Comparison of ENCODE assay signal across 13 cellular contexts in the genomic region with DNA sequence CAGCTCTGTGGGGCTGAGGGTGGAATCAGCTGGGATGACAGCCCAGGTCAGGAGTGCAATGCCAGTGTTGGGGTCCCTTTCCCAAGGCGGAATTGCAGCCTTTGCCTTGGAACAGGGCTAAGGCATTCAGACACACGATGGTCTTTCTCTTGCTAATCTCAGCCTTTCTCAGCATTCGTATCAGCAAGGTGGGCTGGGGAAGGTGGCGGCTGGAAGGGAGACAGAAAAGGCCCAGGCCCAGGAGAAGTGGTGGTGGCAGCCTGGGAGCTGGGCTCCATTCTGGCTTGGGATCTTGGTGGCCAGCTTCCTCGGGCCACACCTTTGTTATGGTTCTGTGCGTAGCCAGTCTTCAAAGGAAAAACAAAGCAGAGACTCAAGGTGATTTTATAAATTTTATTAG. TPM values are rescaled to one million over a fixed set of nuclear protein-coding genes. Genes with fewer than 3 reads are reported as not detected.
DNase-seq lines count a peak whose midpoint lies in the region; ATAC-seq, FAIRE-seq and TF ChIP-seq lines count a peak whose summit lies in the region.
"Had no signal": no experiment of that assay in that cellular context is flagged by ENCODE, and none has a peak within 500 bp of the region (broad histone marks: within the 10 kb centered on the region; RNA-seq: fewer than 3 reads in every experiment).

No MANE protein-coding gene starts in this region.

- H3K4me3 ChIP-seq in H7 (ENCODE audit: insufficient read depth, low read depth, low read length) (no peak overlapping the region), astrocyte (ENCODE audit: insufficient read depth, low read depth, low read length) (no peak overlapping the region), stomach (no peak overlapping the region), Peyer's patch (no peak overlapping the region), right cardiac atrium (ENCODE audit: low read length) (no peak overlapping the region)

- H3K27me3 ChIP-seq in H7 (ENCODE audit: control insufficient read depth, insufficient read depth, low read length) (peaks cover 27% of the 10 kb centered on the region), astrocyte (ENCODE audit: insufficient read depth, low read length) (no peaks in the 10 kb centered on the region), stomach (peaks cover 0 to 16% (median 5%) of the 10 kb centered on the region in 3 donors), Peyer's patch (no peaks in the 10 kb centered on the region), right cardiac atrium (ENCODE audit: control insufficient read depth, insufficient read depth) (no peaks in the 10 kb centered on the region)

- H3K36me3 Mint-ChIP-seq in astrocyte (ENCODE audit: low read depth, unreplicated experiment) = no peaks in the 10 kb centered on the region
- H3K36me3 Mint-ChIP-seq: CD14-positive monocyte had no signal

- no peak overlapping the region for H3K9ac ChIP-seq in astrocyte (ENCODE audit: low read length)

- H3K9me3 Mint-ChIP-seq in astrocyte (ENCODE audit: unreplicated experiment) = no peaks in the 10 kb centered on the region

- TF ChIP-seq EP300 in stomach (IDR thresholded peaks at IDR 0.05) = no peak

- H3K4me1 ChIP-seq in astrocyte (ENCODE audit: insufficient read depth, low read length) (peaks cover 17% of the 10 kb centered on the region), stomach (peaks cover 0 to 40% (median 37%) of the 10 kb centered on the region in 4 donors), Peyer's patch (peaks cover 0 to 23% (median 3%) of the 10 kb centered on the region in 4 donors), right cardiac atrium (ENCODE audit: control insufficient read depth, insufficient read depth, low read length) (no peaks in the 10 kb centered on the region)

- WGBS in stomach, 5 donors = 38 to 79% (median 49%) methylated on average over 6 of the region's 6 CpGs
- WGBS in right cardiac atrium = 84% methylated on average over 6 of the region's 6 CpGs

- FAIRE-seq in astrocyte (lab: Jason Lieb, UNC) = no peak

- H3K36me3 ChIP-seq in H7 (replicated peaks; ENCODE audit: control insufficient read depth, insufficient read depth, low read length) (no peaks in the 10 kb centered on the region), astrocyte (ENCODE audit: insufficient read depth, low read length) (no peaks in the 10 kb centered on the region), stomach (no peaks in the 10 kb centered on the region), Peyer's patch (no peaks in the 10 kb centered on the region)
- H3K36me3 ChIP-seq: HAP-1 had no signal

- H4K20me1 ChIP-seq in astrocyte (ENCODE audit: insufficient read depth, low read length) = no peaks in the 10 kb centered on the region

- H3K9me3 ChIP-seq in astrocyte (ENCODE audit: insufficient read depth, low read depth, low read length) (no peaks in the 10 kb centered on the region), stomach (no peaks in the 10 kb centered on the region), Peyer's patch (no peaks in the 10 kb centered on the region), right cardiac atrium (ENCODE audit: control insufficient read depth, low read length) (no peaks in the 10 kb centered on the region)
- H3K9me3 ChIP-seq: HAP-1 had no signal

- peaks cover 8% of the 10 kb centered on the region for H3K27me3 Mint-ChIP-seq in astrocyte (ENCODE audit: low read depth, unreplicated experiment)

- no peak for TF ChIP-seq CTCF in astrocyte (IDR thresholded peaks at IDR 0.05; ENCODE audit: insufficient read depth, low read depth, low read length)
- no peak for TF ChIP-seq CTCF in stomach (IDR thresholded peaks at IDR 0.05)
- TF ChIP-seq CTCF in Peyer's patch (IDR thresholded peaks at IDR 0.05) = no peak

- H2AFZ ChIP-seq in astrocyte (ENCODE audit: low read depth, low read length) = no peak overlapping the region

- no peaks in the 10 kb centered on the region for H3K4me1 Mint-ChIP-seq in astrocyte (ENCODE audit: low read depth, unreplicated experiment)

- no peak overlapping the region for H3K27ac ChIP-seq in astrocyte (ENCODE audit: low read depth, low read length)
- peak overlapping the region; percentile 88 to 99 (median 92) for H3K27ac ChIP-seq in stomach
- peak overlapping the region in 1 of 4 donors; percentile 77 for H3K27ac ChIP-seq in Peyer's patch
- H3K27ac ChIP-seq in right cardiac atrium (ENCODE audit: low read length) = no peak overlapping the region

- DNase-seq in H7 (peak; percentile 42), astrocyte (ENCODE audit: low read depth) (no peak), left colon (peak in 1 of 2 donors; percentile 8), stomach (no peak), SIG-M5 treated with dmso at 0.1 percent for 504 hours (lab: John Stamatoyannopoulos, UW; ENCODE audit: unreplicated experiment) (no peak), mesenteric fat pad (ENCODE audit: low spot score) (no peak), Peyer's patch (no peak), right cardiac atrium (no peak)
- DNase-seq: activated gamma-delta T cell treated with Interleukin-2 at 50 U/mL for 16 hours; MV-4-11; stimulated activated CD4-positive, alpha-beta T cell treated with anti-CD3 and anti-CD28 coated beads, Interleukin-2, amount 100 ng/mL, for 24 hours had no signal

- intact Hi-C loops in left colon (cut with DNase I, micrococcal nuclease) (no loop called here), stomach (cut with DNase I; ENCODE audit: low total_unique reads) (no loop called here), right cardiac atrium (cut with DNase I) (no loop called here)

- peak overlapping the region; percentile 60 for H3K4me3 Mint-ChIP-seq in astrocyte (ENCODE audit: unreplicated experiment)

- peak; percentile 28 for ATAC-seq in left colon
- no peak for ATAC-seq in right cardiac atrium

- no peak for TF ChIP-seq POLR2A in stomach (IDR thresholded peaks at IDR 0.05)
- TF ChIP-seq POLR2A in Peyer's patch (IDR thresholded peaks at IDR 0.05) = no peak

- no peak overlapping the region for H3K4me2 ChIP-seq in astrocyte (ENCODE audit: low read length)

- no peak overlapping the region for H3K27ac Mint-ChIP-seq in astrocyte (ENCODE audit: unreplicated experiment)
- H3K27ac Mint-ChIP-seq: CD14-positive monocyte had no signal

- H3K79me2 ChIP-seq in astrocyte (ENCODE audit: insufficient read depth, low read length) = peaks cover 31% of the 10 kb centered on the region

RNA-seq across cellular contexts. Expression of gene ARHGEF28, which starts 1.1 kb away (rescaled TPM):
- 0.41 and 0.42 TPM in 2 replicates for total RNA-seq in H7 (2014; rRNA removed; shearing (Covaris generic))
- total RNA-seq in astrocyte = 8.1 and 8.5 TPM in 2 replicates
- 10 to 100 TPM in 1 of 2 donors, 1 to 10 TPM in 1; 9.5 to 13.5 TPM for total RNA-seq in left colon
- 100 to 1,000 TPM in 3 of 5 donors, 10 to 100 TPM in 2; 25.8 to 156 (median 111) TPM for total RNA-seq in stomach
- polyA plus RNA-seq in stomach = 10 to 100 TPM; 13.9 to 16.2 (median 13.9) TPM
- total RNA-seq in mesenteric fat pad = 9.4 TPM
- total RNA-seq in Peyer's patch = 10 to 100 TPM; 13.3 to 19.0 (median 16.9) TPM
- total RNA-seq in right cardiac atrium = 1 to 10 TPM; 1.1 to 1.7 (median 1.5) TPM
- 1.3 TPM for polyA plus RNA-seq in right cardiac atrium
- polyA plus RNA-seq: CD14-positive monocyte had no signal

RNA-seq across cellular contexts. Expression of gene UTP15, which starts 59.3 kb away (rescaled TPM):
- total RNA-seq in H7 (2014; rRNA removed; shearing (Covaris generic)) = 24.6 and 38.7 TPM in 2 replicates
- total RNA-seq in astrocyte (23.7 and 25.6 TPM in 2 replicates), left colon (10 to 100 TPM in 1 of 2 donors, 1 to 10 TPM in 1; 9.3 to 12.4 TPM), stomach (100 to 1,000 TPM in 2 of 5 donors, 10 to 100 TPM in 2, under 1 TPM in 1; 0.87 to 168 (median 45.0) TPM), mesenteric fat pad (19.5 TPM), Peyer's patch (10 to 100 TPM; 10.3 to 21.7 (median 18.9) TPM), right cardiac atrium (10 to 100 TPM in 3 of 4 donors, 1 to 10 TPM in 1; 9.1 to 13.4 (median 11.7) TPM)
- polyA plus RNA-seq in stomach (1 to 10 TPM; 3.2 to 4.7 (median 3.5) TPM), right cardiac atrium (3.4 TPM)

RNA-seq across cellular contexts. Expression of gene ANKRA2, which starts 59.4 kb away (rescaled TPM):
- 16.2 and 28.2 TPM in 2 replicates for total RNA-seq in H7 (2014; rRNA removed; shearing (Covaris generic))
- total RNA-seq in astrocyte (12.7 and 15.7 TPM in 2 replicates), left colon (10 to 100 TPM; 19.5 to 20.7 TPM), stomach (100 to 1,000 TPM in 1 of 5 donors, 10 to 100 TPM in 2, 1 to 10 TPM in 2; 2.0 to 115 (median 36.7) TPM), mesenteric fat pad (8.7 TPM), Peyer's patch (10 to 100 TPM; 25.7 to 57.8 (median 27.6) TPM), right cardiac atrium (10 to 100 TPM; 13.3 to 16.5 (median 15.1) TPM)
- polyA plus RNA-seq in stomach (10 to 100 TPM; 11.6 to 26.1 (median 21.8) TPM), right cardiac atrium (15.4 TPM)

Comparison
In these comparisons a context has a peak if more than half of its experiments do, and no peak if none do; other contexts are left out.
1. H3K27ac ChIP-seq: peak in stomach (5 of 5); none in astrocyte (single experiment) and right cardiac atrium (single experiment).